ENCODE assay signal across 26 cellular contexts in genomic region chr6:53069431-53069830, GRCh38.
"Had no signal": no experiment of that assay in that cellular context is flagged by ENCODE, and none has a peak within 500 bp of the region (broad histone marks: within the 10 kb centered on the region; RNA-seq: fewer than 3 reads in every experiment).

No MANE protein-coding gene starts in this region.

- FAIRE-seq: RCC 7860 had no signal

- H3K27ac Mint-ChIP-seq: activated naive CD4-positive, alpha-beta T cell treated with anti-CD3 and anti-CD28 coated beads, Interleukin-2, amount 10 ng/mL, durations not matched to agents 7 days and 5 days; activated naive CD8-positive, alpha-beta T cell treated with anti-CD3 and anti-CD28 coated beads, Interleukin-2, amount 10 ng/mL, durations not matched to agents 7 days and 5 days; activated T-cell treated with anti-CD3 and anti-CD28 coated beads, Interleukin-2, amount 50 U/mL, for 72 hours; activated T-helper 2 cell treated with anti-CD3 and anti-CD28 coated beads, Interferon-gamma antibody, Interleukin-2, Interleukin-4, amounts not matched to agents 10 μg/mL and 5 μg/mL and 100 μg/mL, durations not matched to agents 14 hours and 24 hours and 36 hours; WTC11 had no signal

- DNase-seq: activated CD4-positive, alpha-beta T cell treated with anti-CD3 and anti-CD28 coated beads for 48 hours; activated CD4-positive, alpha-beta T cell treated with anti-CD3 and anti-CD28 coated beads, Interleukin-2, amount 50 U/mL, for 4 hours; activated CD4-positive, CD25-positive, alpha-beta regulatory T cell treated with anti-CD3 and anti-CD28 coated beads, Interleukin-2, amount 50 U/mL, for 72 hours; activated CD8-positive, alpha-beta memory T cell treated with anti-CD3 and anti-CD28 coated beads for 24 hours; activated gamma-delta T cell treated with Interleukin-2 at 50 U/mL for 16 hours; activated naive CD4-positive, alpha-beta T cell treated with anti-CD3 and anti-CD28 coated beads, Interleukin-2, amount 10 ng/mL, durations not matched to agents 7 days and 5 days; activated naive CD8-positive, alpha-beta T cell treated with anti-CD3 and anti-CD28 coated beads, Interleukin-2, amount 10 ng/mL, durations not matched to agents 7 days and 5 days; activated T-cell treated with anti-CD3 and anti-CD28 coated beads, Interleukin-2, amount 50 U/mL, for 72 hours; aorta; caudate nucleus; MG63; NCI-H1105; NCI-H1436; NCI-H1694 treated with DMSO at 0.1 percent for 48 hours; NCI-H2029 treated with DMSO at 0.1 percent for 48 hours; NCI-H345; NCI-H510A treated with DMSO at 0.1 percent for 48 hours; PC-3; SHP77; SW 1271 had no signal

- H3K4me3 Mint-ChIP-seq: activated naive CD4-positive, alpha-beta T cell treated with anti-CD3 and anti-CD28 coated beads, Interleukin-2, amount 10 ng/mL, durations not matched to agents 7 days and 5 days; activated naive CD8-positive, alpha-beta T cell treated with anti-CD3 and anti-CD28 coated beads, Interleukin-2, amount 10 ng/mL, durations not matched to agents 7 days and 5 days; activated T-cell treated with anti-CD3 and anti-CD28 coated beads, Interleukin-2, amount 50 U/mL, for 72 hours; WTC11 had no signal

- H3K9me3 Mint-ChIP-seq: activated naive CD4-positive, alpha-beta T cell treated with anti-CD3 and anti-CD28 coated beads, Interleukin-2, amount 10 ng/mL, durations not matched to agents 7 days and 5 days; activated naive CD8-positive, alpha-beta T cell treated with anti-CD3 and anti-CD28 coated beads, Interleukin-2, amount 10 ng/mL, durations not matched to agents 7 days and 5 days; activated T-cell treated with anti-CD3 and anti-CD28 coated beads, Interleukin-2, amount 50 U/mL, for 72 hours; activated T-helper 2 cell treated with anti-CD3 and anti-CD28 coated beads, Interferon-gamma antibody, Interleukin-2, Interleukin-4, amounts not matched to agents 10 μg/mL and 5 μg/mL and 100 μg/mL, durations not matched to agents 14 hours and 24 hours and 36 hours; WTC11 had no signal

- H3K27ac ChIP-seq: breast epithelium, SJSA1 had no signal

- H3K27me3 Mint-ChIP-seq: activated naive CD4-positive, alpha-beta T cell treated with anti-CD3 and anti-CD28 coated beads, Interleukin-2, amount 10 ng/mL, durations not matched to agents 7 days and 5 days; activated naive CD8-positive, alpha-beta T cell treated with anti-CD3 and anti-CD28 coated beads, Interleukin-2, amount 10 ng/mL, durations not matched to agents 7 days and 5 days had no signal

- H3K9me3 ChIP-seq: breast epithelium, MG63, SJSA1 had no signal

- H3K4me3 ChIP-seq: breast epithelium, MG63, SJSA1 had no signal

- ATAC-seq: activated T-cell treated with anti-CD3 and anti-CD28 coated beads, Interleukin-2, amount 50 U/mL, for 72 hours; PC-3; SK-N-SH treated with all-trans-retinoic acid at 6 μM for 48 hours; WTC11 had no signal

- H3K36me3 ChIP-seq: breast epithelium had no signal

- H3K27me3 ChIP-seq: breast epithelium, MG63, SJSA1 had no signal
